8 cellular contexts compared by ENCODE assay signal in the genomic region with DNA sequence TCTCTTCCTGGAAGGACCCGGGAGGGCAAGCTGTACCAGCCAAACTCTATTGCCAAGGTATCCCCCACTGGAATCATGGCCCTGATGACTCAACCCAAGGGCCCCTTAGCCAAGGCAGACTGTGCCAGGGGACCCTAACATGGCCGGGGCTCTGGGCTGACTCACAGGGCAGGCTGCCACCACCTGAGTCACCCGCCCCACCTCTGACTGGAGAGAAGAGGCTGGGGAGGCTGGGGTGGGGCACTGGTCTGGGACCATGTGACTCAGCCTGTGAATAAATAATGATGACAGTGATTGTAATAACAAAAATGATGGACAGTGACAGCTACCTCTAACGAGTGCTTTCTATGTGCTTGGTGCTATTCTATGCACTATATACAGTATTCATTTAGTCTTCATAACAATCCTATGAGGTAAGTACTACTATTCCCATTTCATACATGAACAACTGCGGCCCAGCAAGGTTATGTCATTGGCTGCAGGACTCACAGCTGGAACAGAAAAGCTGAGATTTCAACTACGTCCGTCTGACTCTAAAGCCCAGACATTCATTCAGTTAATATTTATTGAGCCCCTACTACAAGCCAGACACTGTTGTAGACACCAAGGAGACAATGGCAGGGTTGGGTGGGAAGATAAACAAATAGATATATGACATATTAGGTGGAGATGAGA.
DNase-seq lines count a peak whose midpoint lies in the region; ATAC-seq and TF ChIP-seq lines count a peak whose summit lies in the region.

No MANE protein-coding gene starts in this region.

- H3K9me3 ChIP-seq in adrenal gland (replicated peaks in 1 of 3), result no peaks in the 10 kb centered on the region

- no peaks in the 10 kb centered on the region for H3K27me3 ChIP-seq in adrenal gland

- no peak for TF ChIP-seq POLR2A in adrenal gland (IDR thresholded peaks at IDR 0.05)

- intact Hi-C loops in adrenal gland (cut with DNase I), result no loop called here
- intact Hi-C loops in left cardiac atrium (cut with DNase I), result no loop called here

- ATAC-seq in left cardiac atrium, result peak in 1 of 2 donors; percentile 96

- WGBS in adrenal gland, 4 donors, result 55 to 69% (median 65%) methylated on average over 7 of the region's 7 CpGs

- no peaks in the 10 kb centered on the region for H3K36me3 ChIP-seq in adrenal gland (replicated peaks in 1 of 2)

- H3K4me3 ChIP-seq in adrenal gland, result no peak overlapping the region

- DNase-seq in HPDE6-E6E7 (ENCODE audit: extremely low spot score) (peak; percentile 93), adrenal gland (peak; percentile 57 to 82 (median 62)), left cardiac atrium (peak; percentile 81), stromal cell of bone marrow (ENCODE audit: low read depth) (peak; percentile 84), NCI-H1105 (lab: John Stamatoyannopoulos, UW) (no peak), Kasumi-1 (lab: John Stamatoyannopoulos, UW) (no peak), NCI-H2107 (lab: John Stamatoyannopoulos, UW) (no peak)
- no peak for DNase-seq in activated naive CD4-positive, alpha-beta T cell treated with anti-CD3 and anti-CD28 coated beads, Interleukin-2, amount 50 U/mL, for 16 hours

- no peak overlapping the region for H3K27ac ChIP-seq in adrenal gland

- peaks cover 0 to 9% of the 10 kb centered on the region in 2 donors for H3K4me1 ChIP-seq in adrenal gland (replicated peaks in 1 of 2)

- TF ChIP-seq CTCF in adrenal gland (IDR thresholded peaks at IDR 0.05), result no peak

Comparison
In these comparisons a context has a peak if more than half of its experiments do, and no peak if none do; other contexts are left out.
1. DNase-seq: peak in HPDE6-E6E7 (single experiment), adrenal gland (7 of 7), left cardiac atrium (single experiment) and stromal cell of bone marrow (single experiment); none in NCI-H1105 (single experiment), Kasumi-1 (0 of 2), activated naive CD4-positive, alpha-beta T cell treated with anti-CD3 and anti-CD28 coated beads, Interleukin-2, amount 50 U/mL, for 16 hours (single experiment) and NCI-H2107 (single experiment).